Comparison of ENCODE assay signal across 9 cellular contexts in the genomic region with DNA sequence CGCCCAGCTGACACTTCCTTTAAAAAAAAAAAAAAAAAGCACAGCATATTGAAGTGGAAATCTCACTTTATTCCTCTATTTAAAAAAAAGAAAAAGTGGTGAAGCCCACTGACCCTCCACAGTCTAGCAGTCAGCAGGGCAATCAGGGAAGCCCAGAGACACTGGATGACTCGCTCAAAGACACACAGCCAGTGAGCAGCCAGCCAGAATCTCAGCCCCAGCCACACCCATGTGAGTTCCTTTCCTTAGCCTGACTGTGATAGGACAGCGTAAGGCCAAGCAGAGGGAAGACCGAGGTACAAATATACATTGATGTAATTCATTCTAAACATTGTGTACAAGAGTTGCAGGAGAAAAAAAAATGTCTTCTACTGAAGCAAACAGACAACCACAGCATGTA. TPM values are rescaled to one million over a fixed set of nuclear protein-coding genes. Genes with fewer than 3 reads are reported as not detected.
DNase-seq lines count a peak whose midpoint lies in the region; ATAC-seq, FAIRE-seq and TF ChIP-seq lines count a peak whose summit lies in the region.
"Had no signal": no experiment of that assay in that cellular context is flagged by ENCODE, and none has a peak within 500 bp of the region (broad histone marks: within the 10 kb centered on the region; RNA-seq: fewer than 3 reads in every experiment).

No MANE protein-coding gene starts in this region.

- intact Hi-C loops in activated CD4-positive, alpha-beta T cell treated with anti-CD3 and anti-CD28 coated beads for 36 hours (cut with DNase I, micrococcal nuclease) = loop anchor here in 1 of 2 experiments (10.0 kb wide), 1 partner anchor 954 kb away; no protein-coding TSS in a partner anchor
- intact Hi-C loops in OCI-LY7 (cut with micrococcal nuclease; ENCODE audit: unreplicated experiment) (no loop called here), K562 (cut with micrococcal nuclease) (no loop called here)

- H3K27ac ChIP-seq in OCI-LY7 (ENCODE audit: low read depth, low read length, poor library complexity, severe bottlenecking) (peak overlapping the region; percentile 42), K562 (ENCODE audit: extremely low read depth, low read depth, low read length) (no peak overlapping the region)
- H3K27ac ChIP-seq: cardiac muscle cell had no signal

- H3K79me2 ChIP-seq in OCI-LY7 (ENCODE audit: insufficient read depth, low read depth, low read length) (peaks cover 98% of the 10 kb centered on the region), K562 (ENCODE audit: control insufficient read depth, insufficient read depth, low read length) (peaks cover 98% of the 10 kb centered on the region)

- DNase-seq in activated CD4-positive, alpha-beta T cell treated with anti-CD3 and anti-CD28 coated beads for 36 hours = peak; percentile 64
- DNase-seq in activated CD4-positive, alpha-beta T cell treated with anti-CD3 and anti-CD28 coated beads, Interleukin-2, amount 50 U/mL, for 4 hours = no peak
- DNase-seq in OCI-LY7 (ENCODE audit: low spot score) (no peak), K562 (ENCODE audit: extremely low read depth in 1 of 4, low spot score in 3 of 4) (no peak), NCI-H526 treated with DMSO at 0.1 percent for 48 hours (lab: John Stamatoyannopoulos, UW) (no peak), NCI-H748 treated with DMSO at 0.1 percent for 48 hours (lab: John Stamatoyannopoulos, UW) (no peak)
- DNase-seq in naive thymus-derived CD8-positive, alpha-beta T cell = no peak

- no peaks in the 10 kb centered on the region for H3K9me3 Mint-ChIP-seq in activated CD4-positive, alpha-beta T cell treated with anti-CD3 and anti-CD28 coated beads for 36 hours (ENCODE audit: low read depth)
- H3K9me3 Mint-ChIP-seq in naive thymus-derived CD8-positive, alpha-beta T cell = peaks cover 0 to 4% (median 0%) of the 10 kb centered on the region in 9 donors

- peaks cover 92% of the 10 kb centered on the region for H3K4me1 Mint-ChIP-seq in activated CD4-positive, alpha-beta T cell treated with anti-CD3 and anti-CD28 coated beads for 36 hours
- peaks cover 45 to 96% (median 92%) of the 10 kb centered on the region in 4 donors for H3K4me1 Mint-ChIP-seq in naive thymus-derived CD8-positive, alpha-beta T cell

- peak; percentile 20 for ATAC-seq in activated CD4-positive, alpha-beta T cell treated with anti-CD3 and anti-CD28 coated beads for 36 hours
- ATAC-seq in K562 (peak; percentile 70), GM18873 (IDR thresholded peaks at IDR 0.05; ENCODE audit: low FRiP score, unreplicated experiment) (no peak)
- ATAC-seq in naive thymus-derived CD8-positive, alpha-beta T cell = no peak

- CTCF ChIA-PET in activated CD4-positive, alpha-beta T cell treated with anti-CD3 and anti-CD28 coated beads for 36 hours (lab: Charles Lee) = interaction anchor here (0.7 to 1.4 kb wide), 3 partner anchors 13 to 48 kb away, joined by 3 to 4 read pairs (median 4); no protein-coding TSS in a partner anchor
- CTCF ChIA-PET in OCI-LY7 (lab: Charles Lee; ENCODE audit: unreplicated experiment) = no interaction called here
- CTCF ChIA-PET in K562 (lab: Yijun Ruan, JAX; ENCODE audit: low intra/inter-chr PET ratio) = no interaction called here

- H3K9me2 ChIP-seq in OCI-LY7 (ENCODE audit: insufficient read depth, low read length) = no peaks in the 10 kb centered on the region

- TF ChIP-seq CTCF in OCI-LY7 (conservative IDR thresholded peaks at IDR 0.05; ENCODE audit: low read length) = no peak
- TF ChIP-seq CTCF in K562 (IDR thresholded peaks at IDR 0.05 in 2 of 3, conservative IDR thresholded peaks at IDR 0.05 in 1 of 3; ENCODE audit: insufficient read depth in 2 of 3, low read depth in 1 of 3, low read length in 3 of 3) = no peak

- H3K4me3 ChIP-seq in OCI-LY7 (ENCODE audit: low read depth, low read length, poor library complexity, severe bottlenecking) (no peak overlapping the region), K562 (no peak overlapping the region)
- H3K4me3 ChIP-seq: cardiac muscle cell had no signal

- H4K20me1 ChIP-seq in OCI-LY7 (ENCODE audit: insufficient read depth, low read length) (peaks cover 24% of the 10 kb centered on the region), K562 (replicated peaks; ENCODE audit: control insufficient read depth, insufficient read depth, low read length) (peaks cover 36% of the 10 kb centered on the region)

- peak overlapping the region; percentile 88 for H3K27ac Mint-ChIP-seq in activated CD4-positive, alpha-beta T cell treated with anti-CD3 and anti-CD28 coated beads for 36 hours
- H3K27ac Mint-ChIP-seq in naive thymus-derived CD8-positive, alpha-beta T cell = peak overlapping the region; percentile 77 to 97 (median 94)

- FAIRE-seq in K562 (lab: Jason Lieb, UNC) = no peak

- no peak for TF ChIP-seq RAD21 in K562 (CRISPR knock-in tag; conservative IDR thresholded peaks at IDR 0.05 in 1 of 2, IDR thresholded peaks at IDR 0.05 in 1 of 2)

- no peak for TF ChIP-seq EP300 in K562 (IDR thresholded peaks at IDR 0.05; ENCODE audit: low read length)

- H3K36me3 ChIP-seq in OCI-LY7 (ENCODE audit: insufficient read depth, low read length) (peaks cover 92% of the 10 kb centered on the region), K562 (ENCODE audit: control insufficient read depth, insufficient read depth, low read length) (peaks cover 60% of the 10 kb centered on the region)
- H3K36me3 ChIP-seq: cardiac muscle cell had no signal

- peaks cover 63% of the 10 kb centered on the region for H3K36me3 Mint-ChIP-seq in activated CD4-positive, alpha-beta T cell treated with anti-CD3 and anti-CD28 coated beads for 36 hours (ENCODE audit: low read depth)
- peaks cover 2 to 40% (median 11%) of the 10 kb centered on the region in 3 donors for H3K36me3 Mint-ChIP-seq in naive thymus-derived CD8-positive, alpha-beta T cell

- H3K9ac ChIP-seq in K562 (ENCODE audit: insufficient read depth in 1 of 2, low read depth in 2 of 2, low read length in 2 of 2) = no peak overlapping the region

- H2AFZ ChIP-seq in OCI-LY7 (ENCODE audit: low read length) = no peak overlapping the region
- H2AFZ ChIP-seq in K562 (ENCODE audit: low read depth, low read length) = no peak overlapping the region

- no peak for TF ChIP-seq POLR2A in K562 (conservative IDR thresholded peaks at IDR 0.05)

- no peaks in the 10 kb centered on the region for H3K27me3 ChIP-seq in K562 (ENCODE audit: control insufficient read depth in 2 of 2, insufficient read depth in 2 of 2, low read length in 2 of 2)
- H3K27me3 ChIP-seq: cardiac muscle cell had no signal

- peak overlapping the region; percentile 41 for H3K4me3 Mint-ChIP-seq in activated CD4-positive, alpha-beta T cell treated with anti-CD3 and anti-CD28 coated beads for 36 hours
- H3K4me3 Mint-ChIP-seq in naive thymus-derived CD8-positive, alpha-beta T cell = peak overlapping the region; percentile 60 to 83 (median 76)

- H3K4me2 ChIP-seq in OCI-LY7 (ENCODE audit: low read length) (peak overlapping the region; percentile 56), K562 (ENCODE audit: insufficient read depth, low read length) (no peak overlapping the region)

- no peaks in the 10 kb centered on the region for H3K27me3 Mint-ChIP-seq in activated CD4-positive, alpha-beta T cell treated with anti-CD3 and anti-CD28 coated beads for 36 hours
- H3K27me3 Mint-ChIP-seq in naive thymus-derived CD8-positive, alpha-beta T cell = no peaks in the 10 kb centered on the region

- H3K4me1 ChIP-seq in OCI-LY7 (ENCODE audit: insufficient read depth, low read length, poor library complexity, severe bottlenecking) (peaks cover 47% of the 10 kb centered on the region), K562 (replicated peaks in 1 of 2; ENCODE audit: control insufficient read depth in 2 of 2, insufficient read depth in 2 of 2, low read length in 2 of 2) (peaks cover 9 to 31% of the 10 kb centered on the region in 2 experiments)

- in situ Hi-C loops in K562 (cut with MboI) = no loop called here

- BruUV-seq in OCI-LY7 (replicated peaks; lab: Mats Ljungman, UMichigan) (no TSS peak), K562 (replicated peaks; lab: Mats Ljungman, UMichigan) (no TSS peak)

- H3K9me1 ChIP-seq in K562 (ENCODE audit: control insufficient read depth, insufficient read depth, low read length) = no peaks in the 10 kb centered on the region

- POLR2A ChIA-PET in activated CD4-positive, alpha-beta T cell treated with anti-CD3 and anti-CD28 coated beads for 36 hours (lab: Charles Lee) = no interaction called here
- POLR2A ChIA-PET in OCI-LY7 (lab: Charles Lee) = interaction anchor here (0.6 to 1.7 kb wide), 5 partner anchors 10 to 434 kb away, joined by 3 to 4 read pairs (median 3); no protein-coding TSS in a partner anchor
- POLR2A ChIA-PET in K562 (lab: Yijun Ruan, JAX) = interaction anchor here (0.9 to 1.1 kb wide), 2 partner anchors 13 to 20 kb away, joined by 3 to 5 read pairs; no protein-coding TSS in a partner anchor
- POLR2A ChIA-PET in naive thymus-derived CD8-positive, alpha-beta T cell (lab: Charles Lee) = interaction anchor here (0.6 to 3.3 kb wide), 12 partner anchors 9 to 657 kb away, joined by 3 to 30 read pairs (median 4); no protein-coding TSS in a partner anchor

- WGBS in K562 (ENCODE audit: insufficient coverage, low coverage, missing lambda C conversion rate) = 65% methylated on average over 3 of the region's 4 CpGs

- H3K9me3 ChIP-seq in OCI-LY7 (ENCODE audit: low read length) = peaks cover 13% of the 10 kb centered on the region
- no peaks in the 10 kb centered on the region; the same call in 1 of the 2 replicates for H3K9me3 ChIP-seq in K562 (replicated peaks; ENCODE audit: control insufficient read depth, insufficient read depth, low read depth, low read length)

RNA-seq across cellular contexts. Expression of gene XPO6, which starts 22.5 kb away (rescaled TPM):
- total RNA-seq in activated CD4-positive, alpha-beta T cell treated with anti-CD3 and anti-CD28 coated beads for 36 hours = 100 to 1,000 TPM; 241 to 368 TPM
- 110 and 130 TPM in 2 replicates for total RNA-seq in OCI-LY7 (2014; rRNA removed; shearing (Covaris generic))
- 167 and 186 TPM in 2 replicates for total RNA-seq in OCI-LY7 (2022)
- 514 and 616 TPM in 2 replicates for total RNA-seq in K562 (2011; cell fraction: chromatin; rRNA removed; ENCODE audit: low replicate concordance)
- total RNA-seq in K562 (2011; cell fraction: nucleolus; rRNA removed) = 268 and 281 TPM in 2 replicates
- 282 and 295 TPM in 2 replicates for total RNA-seq in K562 (2011; cell fraction: nucleoplasm; rRNA removed)
- 121 and 136 TPM in 2 replicates for total RNA-seq in K562 (2014; rRNA removed)
- 90.7 and 104 TPM in 2 replicates for total RNA-seq in K562 (2014; rRNA removed; fragmentation: Illumina TruSeq; extraction: Trizol)
- total RNA-seq in K562 (2015; rRNA removed; fragmentation: Illumina TruSeq; extraction: Trizol) = 101 and 104 TPM in 2 replicates
- 196 and 204 TPM in 2 replicates for total RNA-seq in K562 (2021)
- 160 and 184 TPM in 2 replicates for polyA plus RNA-seq in K562 (2011; rRNA removed)
- 233 and 372 TPM in 2 replicates for polyA plus RNA-seq in K562 (2011; cell fraction: cytosol; rRNA removed)
- 242 and 339 TPM in 2 replicates for polyA plus RNA-seq in K562 (2011; cell fraction: nucleus; rRNA removed)
- 107 and 149 TPM in 2 replicates for polyA plus RNA-seq in K562 (2012)
- polyA plus RNA-seq in K562 (2014; fragmentation: Illumina TruSeq; extraction: Trizol) = 154 and 180 TPM in 2 replicates
- polyA plus RNA-seq in K562 (2014; fragmentation: Nextera tagmentation; extraction: Ambion mirVana) = 10 to 100 TPM; 11.2 to 31.0 TPM
- 119 and 141 TPM in 2 replicates for polyA plus RNA-seq in K562 (2014; rRNA removed)
- 205 and 308 TPM in 2 replicates for polyA minus RNA-seq in K562 (2011; rRNA and poly(A)+ RNA removed)
- polyA minus RNA-seq in K562 (2011; cell fraction: cytosol; rRNA and poly(A)+ RNA removed) = 160 and 194 TPM in 2 replicates
- 200 and 231 TPM in 2 replicates for polyA minus RNA-seq in K562 (2011; cell fraction: nucleus; rRNA and poly(A)+ RNA removed)
- total RNA-seq in naive thymus-derived CD8-positive, alpha-beta T cell = 100 to 1,000 TPM; 445 to 470 TPM
- polyA plus RNA-seq in naive thymus-derived CD8-positive, alpha-beta T cell = 100 to 1,000 TPM in 1 of 3 donors, 10 to 100 TPM in 2; 90.2 to 109 (median 96.4) TPM

Comparison
In these comparisons a context has a peak if more than half of its experiments do, and no peak if none do; other contexts are left out.
1. ATAC-seq: peak in activated CD4-positive, alpha-beta T cell treated with anti-CD3 and anti-CD28 coated beads for 36 hours (single experiment) and K562 (single experiment); none in naive thymus-derived CD8-positive, alpha-beta T cell (0 of 2) and GM18873 (single experiment).